ENCODE assay signal across 2 cellular contexts in genomic region chr20:32296874-32297420, GRCh38.
TF ChIP-seq lines count a peak whose summit lies in the region.

No MANE protein-coding gene starts in this region.

TF ChIP-seq in WTC11, 78 proteins besides CTCF, POLR2A, EP300 and RAD21 (continued from another document):
- TF ChIP-seq SMAD3 (CRISPR knock-in tag; IDR thresholded peaks at IDR 0.05; ENCODE audit: borderline replicate concordance) (no peak), ZBTB43 (CRISPR knock-in tag; IDR thresholded peaks at IDR 0.05) (no peak), ESRRA (CRISPR knock-in tag; IDR thresholded peaks at IDR 0.05; ENCODE audit: borderline replicate concordance) (no peak), ERG (CRISPR knock-in tag; IDR thresholded peaks at IDR 0.05) (no peak), FOXK1 (CRISPR knock-in tag; IDR thresholded peaks at IDR 0.05) (no peak), NR3C1 (CRISPR knock-in tag; conservative IDR thresholded peaks at IDR 0.05; ENCODE audit: low read depth) (no peak), ZNF512 (CRISPR knock-in tag; IDR thresholded peaks at IDR 0.05; ENCODE audit: borderline replicate concordance) (no peak), NFATC4 (CRISPR knock-in tag; IDR thresholded peaks at IDR 0.05) (no peak), ELF4 (CRISPR knock-in tag; IDR thresholded peaks at IDR 0.05; ENCODE audit: low read depth) (no peak), RELA (CRISPR knock-in tag; IDR thresholded peaks at IDR 0.05; ENCODE audit: borderline replicate concordance) (no peak), NFE2L1 (CRISPR knock-in tag; IDR thresholded peaks at IDR 0.05) (no peak), ZMAT4 (CRISPR knock-in tag; IDR thresholded peaks at IDR 0.05) (no peak), ZNF219 (CRISPR knock-in tag; IDR thresholded peaks at IDR 0.05; ENCODE audit: borderline replicate concordance) (no peak), JAZF1 (CRISPR knock-in tag; IDR thresholded peaks at IDR 0.05) (no peak), AFF4 (CRISPR knock-in tag; IDR thresholded peaks at IDR 0.05; ENCODE audit: borderline replicate concordance) (no peak), SP1 (CRISPR knock-in tag; conservative IDR thresholded peaks at IDR 0.05) (no peak), CREB1 (CRISPR knock-in tag; IDR thresholded peaks at IDR 0.05) (no peak), OVOL2 (CRISPR knock-in tag; IDR thresholded peaks at IDR 0.05; ENCODE audit: borderline replicate concordance) (no peak)
TF ChIP-seq in WTC11: peak in this region for 0.

TF ChIP-seq in GM23338, 12 proteins besides CTCF, POLR2A, EP300 and RAD21 (continued from another document):
- TF ChIP-seq POLR2AphosphoS5 (IDR thresholded peaks at IDR 0.05; ENCODE audit: low read depth) = no peak
- TF ChIP-seq STAT1 (IDR thresholded peaks at IDR 0.05; ENCODE audit: unreplicated experiment) = no peak
- no peak for TF ChIP-seq EZH2phosphoT487 (IDR thresholded peaks at IDR 0.05; ENCODE audit: unreplicated experiment)
- no peak for TF ChIP-seq ZNF462 (CRISPR knock-in tag; IDR thresholded peaks at IDR 0.05)
- TF ChIP-seq JUNB (IDR thresholded peaks at IDR 0.05; ENCODE audit: unreplicated experiment) = no peak
- TF ChIP-seq NANOG (IDR thresholded peaks at IDR 0.05; ENCODE audit: borderline replicate concordance) = no peak
- TF ChIP-seq ETS1 (IDR thresholded peaks at IDR 0.05) = no peak
- no peak for TF ChIP-seq CREB1 (CRISPR knock-in tag; IDR thresholded peaks at IDR 0.05; ENCODE audit: low read depth)
- no peak for TF ChIP-seq ZNF114 (CRISPR knock-in tag; IDR thresholded peaks at IDR 0.05)
